ENCODE assay signal across 21 cellular contexts in genomic region chr7:149853157-149853556, GRCh38.
"Had no signal": no experiment of that assay in that cellular context is flagged by ENCODE, and none has a peak within 500 bp of the region (broad histone marks: within the 10 kb centered on the region; RNA-seq: fewer than 3 reads in every experiment).

No MANE protein-coding gene starts in this region.

- H3K9me3 ChIP-seq: left ventricle myocardium inferior, neutrophil, pancreas, psoas muscle, right atrium auricular region, thoracic aorta had no signal

- H3K4me3 Mint-ChIP-seq: activated CD4-positive, alpha-beta memory T cell treated with anti-CD3 and anti-CD28 coated beads, Interleukin-2, amount 10 ng/mL, durations not matched to agents 7 days and 5 days; activated CD4-positive, alpha-beta T cell treated with anti-CD3 and anti-CD28 coated beads, Interleukin-2, amount 10 ng/mL, durations not matched to agents 24 days and 14 days; activated naive CD4-positive, alpha-beta T cell treated with anti-CD3 and anti-CD28 coated beads, Interleukin-2, amount 10 ng/mL, durations not matched to agents 7 days and 5 days; activated T-cell treated with anti-CD3 and anti-CD28 coated beads, Interleukin-2, amount 50 U/mL, for 72 hours; nephron; type B pancreatic cell had no signal

- H3K4me3 ChIP-seq: left ventricle myocardium inferior, pancreas, psoas muscle, right atrium auricular region, thoracic aorta had no signal

- H3K27me3 Mint-ChIP-seq: activated CD4-positive, alpha-beta memory T cell treated with anti-CD3 and anti-CD28 coated beads, Interleukin-2, amount 10 ng/mL, durations not matched to agents 7 days and 5 days; activated CD4-positive, alpha-beta T cell treated with anti-CD3 and anti-CD28 coated beads, Interleukin-2, amount 10 ng/mL, durations not matched to agents 24 days and 14 days; activated naive CD4-positive, alpha-beta T cell treated with anti-CD3 and anti-CD28 coated beads, Interleukin-2, amount 10 ng/mL, durations not matched to agents 7 days and 5 days; type B pancreatic cell had no signal

- H3K27ac Mint-ChIP-seq: activated CD4-positive, alpha-beta memory T cell treated with anti-CD3 and anti-CD28 coated beads, Interleukin-2, amount 10 ng/mL, durations not matched to agents 7 days and 5 days; activated CD4-positive, alpha-beta T cell treated with anti-CD3 and anti-CD28 coated beads, Interleukin-2, amount 10 ng/mL, durations not matched to agents 24 days and 14 days; activated naive CD4-positive, alpha-beta T cell treated with anti-CD3 and anti-CD28 coated beads, Interleukin-2, amount 10 ng/mL, durations not matched to agents 7 days and 5 days; activated T-cell treated with anti-CD3 and anti-CD28 coated beads, Interleukin-2, amount 50 U/mL, for 72 hours; type B pancreatic cell had no signal

- H3K36me3 Mint-ChIP-seq: type B pancreatic cell had no signal

- DNase-seq: activated CD4-positive, alpha-beta memory T cell treated with anti-CD3 and anti-CD28 coated beads, Interleukin-2, amount 10 ng/mL, durations not matched to agents 7 days and 5 days; activated CD4-positive, alpha-beta T cell treated with anti-CD3 and anti-CD28 coated beads, Interleukin-2, amount 10 ng/mL, durations not matched to agents 24 days and 14 days; activated effector memory CD4-positive, alpha-beta T cell treated with Interleukin-2 at 50 U/mL for 16 hours; activated naive CD4-positive, alpha-beta T cell treated with anti-CD3 and anti-CD28 coated beads, Interleukin-2, amount 10 ng/mL, durations not matched to agents 7 days and 5 days; activated T-cell treated with anti-CD3 and anti-CD28 coated beads, Interleukin-2, amount 50 U/mL, for 72 hours; brain microvascular endothelial cell; dermis blood vessel endothelial cell; effector CD8-positive, alpha-beta T cell; foreskin melanocyte; kidney glomerular epithelial cell; left ventricle myocardium inferior; pancreas; psoas muscle; stimulated activated CD4-positive, alpha-beta T cell treated with anti-CD3 and anti-CD28 coated beads, Interleukin-4, amount 100 ng/mL, for 24 hours; stimulated activated naive CD4-positive, alpha-beta T cell treated with Interleukin-2 at 50 U/mL for 16 hours had no signal

- ATAC-seq: activated CD4-positive, CD25-positive, alpha-beta regulatory T cell treated with anti-CD3 and anti-CD28 coated beads, Interleukin-2, amount 50 U/mL, for 24 hours; activated T-cell treated with anti-CD3 and anti-CD28 coated beads, Interleukin-2, amount 50 U/mL, for 72 hours; pancreas; psoas muscle had no signal
